Comparison of ENCODE assay signal across 14 cellular contexts in the genomic region with DNA sequence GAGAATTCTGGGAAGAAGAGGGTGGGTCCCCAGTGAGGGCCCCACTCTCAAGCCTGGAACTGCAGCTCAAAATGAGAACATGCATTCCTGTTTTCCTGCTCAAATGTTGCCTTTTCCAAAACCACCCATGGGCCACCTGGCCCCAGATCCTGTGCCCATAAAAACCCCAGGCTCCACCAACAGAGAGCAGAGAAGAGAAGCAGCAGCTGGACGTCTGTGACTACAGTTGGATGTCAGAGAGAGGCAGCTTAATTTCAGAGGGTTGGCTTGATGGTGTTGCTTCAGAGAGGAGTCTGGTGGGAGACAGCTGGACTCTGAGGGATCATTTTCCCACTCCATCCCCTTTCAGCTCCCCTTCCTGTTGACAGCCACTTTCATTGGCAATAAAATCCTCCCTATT.
"Had no signal": no experiment of that assay in that cellular context is flagged by ENCODE, and none has a peak within 500 bp of the region (broad histone marks: within the 10 kb centered on the region; RNA-seq: fewer than 3 reads in every experiment).

No MANE protein-coding gene starts in this region.

- DNase-seq: activated naive CD4-positive, alpha-beta T cell treated with Interleukin-2 at 50 U/mL for 16 hours; anterior cingulate cortex; brain microvascular endothelial cell; cortex of kidney; effector CD4-positive, alpha-beta T cell; islet precursor cell; midbrain; pancreas; stimulated activated CD4-positive, alpha-beta T cell treated with anti-CD3 and anti-CD28 coated beads, Interleukin-1b, Interleukin-23, amount 100 ng/mL, for 48 hours; stomach; testis had no signal

- ATAC-seq: activated CD4-positive, CD25-positive, alpha-beta regulatory T cell treated with anti-CD3 and anti-CD28 coated beads, Interleukin-2, amount 50 U/mL, for 24 hours; activated T-helper 17 cell treated with anti-CD3 and anti-CD28 coated beads, Interleukin-2, amount 50 U/mL, for 72 hours; left lobe of liver; pancreas had no signal
